Comparison of ENCODE assay signal across 12 cellular contexts in the genomic region with DNA sequence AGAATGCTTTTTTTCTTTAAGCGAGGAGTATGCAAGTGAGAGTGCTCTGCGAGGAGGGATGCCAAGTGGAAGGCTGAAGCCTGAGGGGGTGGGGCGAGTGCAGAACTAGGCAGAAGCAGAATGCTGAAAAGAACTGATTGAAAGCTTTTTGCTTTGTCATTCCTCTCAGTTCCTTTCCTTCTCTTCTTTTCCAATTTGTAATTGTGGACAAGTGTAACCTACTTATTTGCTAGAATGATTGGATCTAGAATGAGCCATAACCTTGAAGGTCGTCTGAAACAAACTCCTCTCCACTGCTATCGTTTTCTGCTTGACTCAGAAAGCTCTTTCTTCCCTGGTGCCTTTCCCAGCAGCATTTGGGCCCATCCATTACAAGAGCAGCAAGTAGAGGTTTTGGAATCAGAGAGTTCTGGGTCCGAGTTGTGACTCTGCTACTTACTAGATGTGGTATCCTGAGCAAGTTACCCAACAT.
DNase-seq lines count a peak whose midpoint lies in the region; ATAC-seq and TF ChIP-seq lines count a peak whose summit lies in the region.
"Had no signal": no experiment of that assay in that cellular context is flagged by ENCODE, and none has a peak within 500 bp of the region (broad histone marks: within the 10 kb centered on the region; RNA-seq: fewer than 3 reads in every experiment).

No MANE protein-coding gene starts in this region.

- H3K27me3 Mint-ChIP-seq in brain (no peaks in the 10 kb centered on the region), mesothelial cell of epicardium (ENCODE audit: low read depth) (no peaks in the 10 kb centered on the region)

- H3K4me1 ChIP-seq in HUES64 (ENCODE audit: insufficient read depth, low read length) = peaks cover 64% of the 10 kb centered on the region

- H3K27ac Mint-ChIP-seq in brain (peak overlapping the region in 4 of 5 experiments; percentile 94 to 98 (median 98)), mesothelial cell of epicardium (peak overlapping the region; percentile 70)

- 0 out of 2 replicates have a peak, but pooled peaks cover 4% of the 10 kb centered on the region for H3K36me3 ChIP-seq in HUES64 (ENCODE audit: insufficient read depth, low read length)

- H3K36me3 Mint-ChIP-seq in brain (peaks cover 13% of the 10 kb centered on the region), mesothelial cell of epicardium (peaks cover 22% of the 10 kb centered on the region)

- H3K4me3 ChIP-seq in HUES64 (ENCODE audit: low read length) = peak overlapping the region; percentile 6; the same call in 1 of the 2 replicates

- WGBS in HUES64 = 14% methylated on average over 6 of the region's 6 CpGs

- DNase-seq in AG20443 (ENCODE audit: low spot score) (peak; percentile 21), mesothelial cell of epicardium (ENCODE audit: low spot score in 2 of 2, unreplicated experiment in 2 of 2) (no peak), NCI-H510A (lab: John Stamatoyannopoulos, UW) (no peak), left colon (no peak)
- DNase-seq: Calu3, GOT3, KG1, PC-3 had no signal

- H3K4me3 Mint-ChIP-seq in brain (peak overlapping the region in 4 of 5 experiments; percentile 21 to 73 (median 64)), mesothelial cell of epicardium (no peak overlapping the region)

- H3K9me3 ChIP-seq in HUES64 (ENCODE audit: insufficient read depth, low read depth, low read length) = no peaks in the 10 kb centered on the region

- peak overlapping the region; percentile 76 for H3K9ac ChIP-seq in HUES64 (ENCODE audit: low read depth, low read length)

- TF ChIP-seq CTCF in brain (conservative IDR thresholded peaks at IDR 0.05) (no peak), mesothelial cell of epicardium (IDR thresholded peaks at IDR 0.05; ENCODE audit: unreplicated experiment) (no peak)

- H3K4me1 Mint-ChIP-seq in brain (peaks cover 61% of the 10 kb centered on the region), mesothelial cell of epicardium (peaks cover 19% of the 10 kb centered on the region)

- H3K27ac ChIP-seq in HUES64 (ENCODE audit: low read depth, low read length) = peak overlapping the region; percentile 98

- H3K9me3 Mint-ChIP-seq in brain (peaks cover 0 to 6% (median 4%) of the 10 kb centered on the region in 5 experiments), mesothelial cell of epicardium (no peaks in the 10 kb centered on the region)

- intact Hi-C loops in left colon (cut with DNase I, micrococcal nuclease) = no loop called here

- H3K27me3 ChIP-seq in HUES64 (ENCODE audit: insufficient read depth, low read length) = no peaks in the 10 kb centered on the region

- ATAC-seq in HG02588 (IDR thresholded peaks at IDR 0.05; ENCODE audit: unreplicated experiment) (no peak), left colon (no peak), HG03095 (IDR thresholded peaks at IDR 0.05; ENCODE audit: unreplicated experiment) (no peak)
- ATAC-seq: PC-3 had no signal
